In the genomic region with DNA sequence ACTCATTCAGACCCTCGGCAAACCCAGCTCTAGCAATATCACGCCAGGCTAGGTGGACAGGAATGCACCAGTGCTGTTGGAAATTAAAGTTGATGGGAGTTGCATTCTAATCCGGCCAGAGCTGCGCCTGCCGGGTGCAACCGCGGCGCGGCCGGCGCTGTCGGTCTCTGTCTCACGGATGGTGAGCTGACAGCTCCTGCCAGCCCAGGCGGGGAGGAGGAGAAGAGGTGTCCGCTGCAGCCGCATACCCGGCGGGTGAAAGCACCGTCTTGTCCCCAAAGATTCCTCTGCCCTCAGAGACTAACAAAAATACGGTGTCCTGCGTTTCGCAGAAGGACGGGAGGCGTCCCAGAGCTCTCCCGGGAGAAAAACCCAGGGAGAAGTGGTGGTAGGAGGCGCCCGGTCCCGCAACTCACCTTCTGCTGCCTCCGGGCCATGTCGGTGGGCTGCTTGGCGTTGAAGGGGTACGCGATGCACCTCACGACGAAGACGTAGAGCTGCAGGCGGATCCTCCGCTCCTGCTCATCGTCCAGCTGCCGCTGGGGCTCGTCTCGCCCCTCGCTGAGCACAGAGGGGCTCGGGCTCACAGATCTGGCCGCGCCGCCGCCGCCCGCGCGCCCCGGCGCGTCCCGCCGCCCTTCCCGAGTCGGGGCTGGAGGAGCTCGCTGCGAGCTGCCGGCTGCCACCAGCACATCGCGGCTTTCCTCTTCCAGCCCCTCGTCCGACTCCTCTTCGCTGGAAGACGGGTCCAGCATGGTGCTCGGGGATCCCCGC, we compare ENCODE assay signal across 8 cellular contexts. TPM values are rescaled to one million over a fixed set of nuclear protein-coding genes. Genes with fewer than 3 reads are reported as not detected.
DNase-seq lines count a peak whose midpoint lies in the region; ATAC-seq and TF ChIP-seq lines count a peak whose summit lies in the region.

No MANE protein-coding gene starts in this region.

- H3K4me2 ChIP-seq in KMS-11 = peak overlapping the region; percentile 90

- H3K27me3 ChIP-seq in KMS-11 (ENCODE audit: insufficient read depth, low read depth) = no peaks in the 10 kb centered on the region
- H3K27me3 ChIP-seq in right atrium auricular region = no peaks in the 10 kb centered on the region
- peaks cover 0 to 32% (median 0%) of the 10 kb centered on the region in 3 donors for H3K27me3 ChIP-seq in psoas muscle (ENCODE audit: insufficient read depth in 3 of 3, low read length in 2 of 3)

- H3K4me3 ChIP-seq in KMS-11 (IDR thresholded peaks at IDR 0.05; ENCODE audit: insufficient read depth, low read depth, low read length) = peak overlapping the region; percentile 57
- peak overlapping the region; percentile 80 to 83 for H3K4me3 ChIP-seq in right atrium auricular region
- H3K4me3 ChIP-seq in psoas muscle = peak overlapping the region; percentile 85

- intact Hi-C loops in psoas muscle (cut with DNase I) = loop anchor here in 1 of 2 donors (2.0 to 5.0 kb wide), 2 partner anchors 83 to 267 kb away; no protein-coding TSS in a partner anchor

- H2AFZ ChIP-seq in KMS-11 (ENCODE audit: low read depth) = peak overlapping the region; percentile 92

- no peaks in the 10 kb centered on the region; the same call in 1 of the 2 replicates for H3K79me2 ChIP-seq in KMS-11 (ENCODE audit: insufficient read depth, low read depth)

- peak overlapping the region; percentile 74 for H3K27ac ChIP-seq in KMS-11
- H3K27ac ChIP-seq in right atrium auricular region = peak overlapping the region; percentile 92 to 95
- peak overlapping the region; percentile 73 for H3K27ac ChIP-seq in psoas muscle

- 1% methylated on average over 58 to 70 of the region's 70 CpGs for WGBS in psoas muscle, 3 donors

- H3K9me3 ChIP-seq in right atrium auricular region (no peaks in the 10 kb centered on the region), psoas muscle (no peaks in the 10 kb centered on the region)

- DNase-seq in NCI-H82 (lab: John Stamatoyannopoulos, UW) (peak; percentile 75), NCI-H82 treated with DMSO at 0.1 percent for 48 hours (lab: John Stamatoyannopoulos, UW; ENCODE audit: unreplicated experiment) (no peak), GOT3 (lab: John Stamatoyannopoulos, UW) (peak; percentile 21), amniotic epithelial cell (ENCODE audit: low read depth) (peak; percentile 38), right atrium auricular region (ENCODE audit: low spot score) (peak; percentile 64), psoas muscle (peak; percentile 42 to 63), DMS114 treated with DMSO at 0.1 percent for 48 hours (lab: John Stamatoyannopoulos, UW; ENCODE audit: unreplicated experiment) (no peak)

- ATAC-seq in psoas muscle = peak; percentile 35 to 54 (median 47)

- H3K9ac ChIP-seq in KMS-11 = peak overlapping the region; percentile 83

- no peaks in the 10 kb centered on the region for H4K20me1 ChIP-seq in KMS-11 (ENCODE audit: insufficient read depth)

- H3K36me3 ChIP-seq in KMS-11 (ENCODE audit: insufficient read depth) (no peaks in the 10 kb centered on the region), right atrium auricular region (no peaks in the 10 kb centered on the region), psoas muscle (ENCODE audit: insufficient read depth in 1 of 2, low read depth in 1 of 2) (no peaks in the 10 kb centered on the region)

- TF ChIP-seq CTCF in KMS-11 (conservative IDR thresholded peaks at IDR 0.05; ENCODE audit: low read depth, low read length) (0 out of 2 replicates have a peak, but pooled peaks have one; percentile 13), right atrium auricular region (IDR thresholded peaks at IDR 0.05) (no peak), psoas muscle (IDR thresholded peaks at IDR 0.05) (no peak)

- H3K4me1 ChIP-seq in KMS-11 (ENCODE audit: low read depth, poor library complexity, severe bottlenecking) = peaks cover 47% of the 10 kb centered on the region
- peaks cover 0 to 37% of the 10 kb centered on the region in 2 donors for H3K4me1 ChIP-seq in right atrium auricular region
- H3K4me1 ChIP-seq in psoas muscle = peaks cover 4% of the 10 kb centered on the region

RNA-seq across cellular contexts. Expression of gene CADPS2, which starts 0.5 kb away (rescaled TPM):
- total RNA-seq in right atrium auricular region (10 to 100 TPM; 11.8 to 19.9 TPM), psoas muscle (1 to 10 TPM; 2.1 to 3.6 (median 3.2) TPM)
- polyA plus RNA-seq in psoas muscle = 1 to 10 TPM; 1.5 to 1.7 (median 1.6) TPM

Comparison
In these comparisons a context has a peak if more than half of its experiments do, and no peak if none do; other contexts are left out.
1. DNase-seq: peak in NCI-H82 (single experiment), GOT3 (single experiment), amniotic epithelial cell (single experiment), right atrium auricular region (single experiment) and psoas muscle (2 of 2); none in NCI-H82 treated with DMSO at 0.1 percent for 48 hours (single experiment) and DMS114 treated with DMSO at 0.1 percent for 48 hours (single experiment).
2. Peak in every context shown above with its lines, with median percentiles within 50 percentile points of each other: H3K27ac ChIP-seq and H3K4me3 ChIP-seq.